15 cellular contexts compared by ENCODE assay signal in genomic region chr18:69874058-69874457, GRCh38.
DNase-seq lines count a peak whose midpoint lies in the region; ATAC-seq, FAIRE-seq and TF ChIP-seq lines count a peak whose summit lies in the region.
"Had no signal": no experiment of that assay in that cellular context is flagged by ENCODE, and none has a peak within 500 bp of the region (broad histone marks: within the 10 kb centered on the region; RNA-seq: fewer than 3 reads in every experiment).

No MANE protein-coding gene starts in this region.

- H3K9me2 ChIP-seq in GM23248 (ENCODE audit: insufficient read depth) = no peaks in the 10 kb centered on the region

- TF ChIP-seq CTCF in D721Med (IDR thresholded peaks at IDR 0.05; ENCODE audit: insufficient read depth, missing control alignments) = no peak

- H3K9me3 ChIP-seq in GM23248 (ENCODE audit: low read depth) = no peaks in the 10 kb centered on the region
- H3K9me3 ChIP-seq: SJSA1 had no signal

- ATAC-seq in HG02642 (IDR thresholded peaks at IDR 0.05; ENCODE audit: poor library complexity, unreplicated experiment) = no peak
- no peak for ATAC-seq in HG02763 (IDR thresholded peaks at IDR 0.05; ENCODE audit: unreplicated experiment)

- H3K79me2 ChIP-seq in GM23248 (ENCODE audit: insufficient read depth) = no peaks in the 10 kb centered on the region

- no peaks in the 10 kb centered on the region for H4K20me1 ChIP-seq in GM23248 (ENCODE audit: insufficient read depth)

- no peak overlapping the region for H3K9ac ChIP-seq in GM23248

- H3K4me3 ChIP-seq in GM23248 = no peak overlapping the region
- H3K4me3 ChIP-seq: SJSA1 had no signal

- peak overlapping the region; percentile 23; the same call in 1 of the 2 replicates for H3K27ac ChIP-seq in GM23248
- H3K27ac ChIP-seq: SJSA1, VCaP had no signal

- DNase-seq in D721Med (ENCODE audit: insufficient read length, low spot score) (no peak), GM23248 (peak; percentile 74), astrocyte of the hippocampus (ENCODE audit: low read depth, low spot score) (peak; percentile 7), kidney glomerular epithelial cell (lab: John Stamatoyannopoulos, UW) (peak; percentile 31), T-helper 9 cell (no peak)
- DNase-seq: activated CD8-positive, alpha-beta memory T cell treated with anti-CD3 and anti-CD28 coated beads, Interleukin-2, amount 50 U/mL, for 4 hours; CD8-positive, alpha-beta memory T cell; cortex of kidney; foreskin melanocyte; NCI-H187 treated with DMSO at 0.1 percent for 48 hours; NK-92 treated with Interleukin-12 subunit alpha and Interleukin-12 subunit beta, amount 100 ng/mL, for 24 hours had no signal

- peaks cover 12% of the 10 kb centered on the region; the same call in 1 of the 2 replicates for H3K4me1 ChIP-seq in GM23248 (ENCODE audit: insufficient read depth)
- H3K4me1 ChIP-seq: SJSA1 had no signal

- in situ Hi-C loops in GM23248 (cut with MboI) = no loop called here

- no peak overlapping the region for H3K4me2 ChIP-seq in GM23248 (ENCODE audit: unreplicated experiment)

- no peak overlapping the region; the same call in 1 of the 2 replicates for H2AFZ ChIP-seq in GM23248

- FAIRE-seq in D721Med (lab: Jason Lieb, UNC) = peak; percentile 96

- no peaks in the 10 kb centered on the region for H3K36me3 ChIP-seq in GM23248 (ENCODE audit: low read depth)
- H3K36me3 ChIP-seq: SJSA1 had no signal

- H3K27me3 ChIP-seq in GM23248 (replicated peaks; ENCODE audit: insufficient read depth) = no peaks in the 10 kb centered on the region
- H3K27me3 ChIP-seq: SJSA1 had no signal

- H3F3A ChIP-seq in GM23248 (ENCODE audit: insufficient read depth) = no peaks in the 10 kb centered on the region

- WGBS in GM23248 (ENCODE audit: low coverage in 1 of 2, low lambda C conversion rate in 2 of 2, missing lambda C conversion rate in 2 of 2), 2 experiments = 0% methylated on average over 2 of the region's 2 CpGs

Comparison
In these comparisons a context has a peak if more than half of its experiments do, and no peak if none do; other contexts are left out.
1. DNase-seq: peak in GM23248 (single experiment), astrocyte of the hippocampus (single experiment) and kidney glomerular epithelial cell (single experiment); none in D721Med (single experiment) and T-helper 9 cell (single experiment).